20 cellular contexts compared by ENCODE assay signal in the genomic region with DNA sequence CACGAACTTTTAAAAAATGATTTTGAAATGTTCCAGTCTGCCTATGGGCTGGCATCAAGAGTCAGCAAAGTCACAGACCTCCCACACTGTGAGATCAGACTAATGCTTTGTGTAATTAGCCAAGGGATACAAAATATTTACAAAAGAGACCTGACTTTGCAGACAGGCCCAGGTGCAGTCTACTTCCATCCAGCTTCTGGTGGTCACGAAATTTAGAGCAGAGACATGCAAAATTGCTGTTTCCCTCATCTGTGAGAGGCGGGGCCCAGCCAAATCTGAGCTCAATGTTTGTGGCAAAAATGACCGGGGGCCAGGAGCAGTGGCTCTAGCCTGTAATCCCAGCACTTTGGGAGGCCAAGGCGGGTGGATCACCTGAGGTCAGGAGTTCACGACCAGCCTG.
DNase-seq lines count a peak whose midpoint lies in the region; FAIRE-seq and TF ChIP-seq lines count a peak whose summit lies in the region.
"Had no signal": no experiment of that assay in that cellular context is flagged by ENCODE, and none has a peak within 500 bp of the region (broad histone marks: within the 10 kb centered on the region; RNA-seq: fewer than 3 reads in every experiment).

No MANE protein-coding gene starts in this region.

- H3K36me3 Mint-ChIP-seq in immature natural killer cell: no peaks in the 10 kb centered on the region
- H3K36me3 Mint-ChIP-seq: IgD-negative memory B cell had no signal

- H3K27me3 ChIP-seq in uterus: no peaks in the 10 kb centered on the region
- no peaks in the 10 kb centered on the region for H3K27me3 ChIP-seq in H7 (ENCODE audit: control insufficient read depth, insufficient read depth, low read length)

- peaks cover 1 to 9% (median 2%) of the 10 kb centered on the region in 3 donors for H3K27me3 Mint-ChIP-seq in immature natural killer cell (ENCODE audit: low read depth in 3 of 3)

- H3K9me3 ChIP-seq in uterus: no peaks in the 10 kb centered on the region
- H3K9me3 ChIP-seq: A549, HAP-1 had no signal

- intact Hi-C loops in uterus (cut with DNase I; ENCODE audit: low total_unique reads): no loop called here

- TF ChIP-seq CTCF in AG10803 (conservative IDR thresholded peaks at IDR 0.05; ENCODE audit: low read length) (no peak), uterus (IDR thresholded peaks at IDR 0.05) (no peak)

- peak; percentile 97 for FAIRE-seq in islet of Langerhans (lab: Jason Lieb, UNC)
- FAIRE-seq: A549, G401.6, GM12891 had no signal

- no peaks in the 10 kb centered on the region for H3K4me1 ChIP-seq in uterus
- H3K4me1 ChIP-seq: A549, HAP-1 had no signal

- H3K9me3 Mint-ChIP-seq in immature natural killer cell: no peaks in the 10 kb centered on the region
- H3K9me3 Mint-ChIP-seq: CD4-positive, alpha-beta T cell; GM23338; IgD-negative memory B cell had no signal

- H3K4me3 ChIP-seq in AG10803 (ENCODE audit: low read length): no peak overlapping the region
- H3K4me3 ChIP-seq in uterus: no peak overlapping the region
- no peak overlapping the region for H3K4me3 ChIP-seq in H7 (ENCODE audit: insufficient read depth, low read depth, low read length)
- H3K4me3 ChIP-seq: A549, GM23338, HAP-1 had no signal

- peak; percentile 17 for DNase-seq in AG10803 (ENCODE audit: low read depth)
- peak; percentile 3 for DNase-seq in NCI-H69 (lab: John Stamatoyannopoulos, UW)
- DNase-seq in uterus: no peak
- DNase-seq in H7: no peak
- DNase-seq in immature natural killer cell: no peak
- no peak for DNase-seq in ecto neural progenitor cell (ENCODE audit: low spot score)
- DNase-seq: C1 segment of cervical spinal cord; Calu3; CD4-positive, alpha-beta T cell; DMS 273 treated with DMSO at 0.1 percent for 48 hours; DMS79 treated with DMSO at 0.1 percent for 48 hours; EL had no signal

- H3K27ac ChIP-seq in uterus: peak overlapping the region; percentile 1 to 63
- H3K27ac ChIP-seq: A549 had no signal

- H3K36me3 ChIP-seq in uterus: no peaks in the 10 kb centered on the region
- H3K36me3 ChIP-seq in H7 (replicated peaks; ENCODE audit: control insufficient read depth, insufficient read depth, low read length): no peaks in the 10 kb centered on the region
- H3K36me3 ChIP-seq: HAP-1 had no signal

- no peaks in the 10 kb centered on the region for H3K4me1 Mint-ChIP-seq in immature natural killer cell
- H3K4me1 Mint-ChIP-seq: B cell, GM23338, IgD-negative memory B cell had no signal

- H3K27ac Mint-ChIP-seq in immature natural killer cell: no peak overlapping the region
- H3K27ac Mint-ChIP-seq: B cell; CD4-positive, alpha-beta T cell; GM23338; IgD-negative memory B cell had no signal

- no peak for TF ChIP-seq POLR2A in uterus (IDR thresholded peaks at IDR 0.05)

- no peak overlapping the region for H3K4me3 Mint-ChIP-seq in immature natural killer cell
- H3K4me3 Mint-ChIP-seq: B cell; CD4-positive, alpha-beta T cell; GM23338; IgD-negative memory B cell had no signal

Comparison
In these comparisons a context has a peak if more than half of its experiments do, and no peak if none do; other contexts are left out.
1. DNase-seq: peak in AG10803 (single experiment) and NCI-H69 (single experiment); none in uterus (0 of 2), H7 (single experiment), immature natural killer cell (0 of 3) and ecto neural progenitor cell (single experiment).